ENCODE assay signal across 9 cellular contexts in genomic region chr11:83819936-83820549, GRCh38.
DNase-seq lines count a peak whose midpoint lies in the region; ATAC-seq, FAIRE-seq and TF ChIP-seq lines count a peak whose summit lies in the region.
"Had no signal": no experiment of that assay in that cellular context is flagged by ENCODE, and none has a peak within 500 bp of the region (broad histone marks: within the 10 kb centered on the region; RNA-seq: fewer than 3 reads in every experiment).

No MANE protein-coding gene starts in this region.

- peak; percentile 73 for TF ChIP-seq CTCF in D721Med (IDR thresholded peaks at IDR 0.05; ENCODE audit: insufficient read depth, missing control alignments)
- TF ChIP-seq CTCF in HEK293 (tag by site-specific recombination; IDR thresholded peaks at IDR 0.05): peak; percentile 25; the same call in 1 of the 2 replicates
- TF ChIP-seq CTCF in body of pancreas (IDR thresholded peaks at IDR 0.05): peak in 6 of 7 experiments; percentile 56 to 88 (median 80)
- peak; percentile 56 to 61 (median 58) for TF ChIP-seq CTCF in uterus (IDR thresholded peaks at IDR 0.05)

- POLR2A ChIA-PET in HEK293 (lab: Yijun Ruan, JAX): no interaction called here

- peak; percentile 71 for FAIRE-seq in D721Med (lab: Jason Lieb, UNC)

- ATAC-seq in body of pancreas (peak; percentile 77), GM21737 (IDR thresholded peaks at IDR 0.05; ENCODE audit: unreplicated experiment) (no peak)
- ATAC-seq: naive thymus-derived CD8-positive, alpha-beta T cell had no signal

- H3K9me3 ChIP-seq in HEK293 (ENCODE audit: control insufficient read depth, insufficient read depth, low read depth, low read length) (no peaks in the 10 kb centered on the region), body of pancreas (no peaks in the 10 kb centered on the region), uterus (no peaks in the 10 kb centered on the region)

- no peak for TF ChIP-seq POLR2A in body of pancreas (IDR thresholded peaks at IDR 0.05)
- no peak for TF ChIP-seq POLR2A in uterus (IDR thresholded peaks at IDR 0.05)

- no peak overlapping the region for H3K4me3 ChIP-seq in HEK293 (ENCODE audit: low read depth, low read length)
- no peak overlapping the region for H3K4me3 ChIP-seq in body of pancreas
- H3K4me3 ChIP-seq in uterus: no peak overlapping the region

- H3K36me3 ChIP-seq in HEK293 (ENCODE audit: control insufficient read depth in 2 of 2, insufficient read depth in 1 of 2, low read length in 2 of 2): no peaks in the 10 kb centered on the region
- no peaks in the 10 kb centered on the region for H3K36me3 ChIP-seq in body of pancreas (replicated peaks in 1 of 2; ENCODE audit: insufficient read depth in 1 of 2, low read depth in 2 of 2)
- H3K36me3 ChIP-seq in uterus: no peaks in the 10 kb centered on the region

- H3K27me3 ChIP-seq in body of pancreas: no peaks in the 10 kb centered on the region
- no peaks in the 10 kb centered on the region for H3K27me3 ChIP-seq in uterus

- no peak overlapping the region for H3K27ac ChIP-seq in HEK293 (ENCODE audit: extremely low read depth, low read depth, low read length)
- H3K27ac ChIP-seq in body of pancreas: no peak overlapping the region
- no peak overlapping the region for H3K27ac ChIP-seq in uterus

- intact Hi-C loops in body of pancreas (cut with DNase I): no loop called here
- intact Hi-C loops in uterus (cut with DNase I; ENCODE audit: low total_unique reads): loop anchor here (10.0 kb wide), 1 partner anchor 515 kb away; no protein-coding TSS in a partner anchor
- intact Hi-C loops in posterior vena cava (cut with DNase I): no loop called here

- WGBS in body of pancreas, 2 donors: 9 to 12% methylated on average over 2 of the region's 2 CpGs

- CTCF ChIA-PET in HEK293 (lab: Yijun Ruan, JAX): interaction anchor here (0.5 to 2.4 kb wide), 46 partner anchors 8 to 1140 kb away, joined by 3 to 15 read pairs (median 3); partner anchors contain the start of gene DDIAS

- DNase-seq in D721Med (ENCODE audit: insufficient read length, low spot score) (no peak), NCI-H226 (peak; percentile 27), body of pancreas (peak; percentile 15 to 59 (median 44)), kidney glomerular epithelial cell (lab: John Stamatoyannopoulos, UW) (peak; percentile 36), uterus (peak in 1 of 2 donors; percentile 20), posterior vena cava (ENCODE audit: low spot score) (no peak)

- H3K4me1 ChIP-seq in HEK293 (ENCODE audit: control insufficient read depth, insufficient read depth, low read length): no peaks in the 10 kb centered on the region
- no peaks in the 10 kb centered on the region for H3K4me1 ChIP-seq in body of pancreas
- no peaks in the 10 kb centered on the region for H3K4me1 ChIP-seq in uterus

TF ChIP-seq in HEK293, 187 proteins besides CTCF, POLR2A, EP300 and RAD21:
- TF ChIP-seq ZNF701 (tag by site-specific recombination; IDR thresholded peaks at IDR 0.05) (no peak), ZNF654 (tag by site-specific recombination; IDR thresholded peaks at IDR 0.05; ENCODE audit: low read depth) (peak; percentile 77)

Comparison
In these comparisons a context has a peak if more than half of its experiments do, and no peak if none do; other contexts are left out.
1. DNase-seq: peak in NCI-H226 (single experiment), body of pancreas (4 of 4) and kidney glomerular epithelial cell (single experiment); none in D721Med (single experiment) and posterior vena cava (single experiment).
2. CTCF ChIP-seq: peak in every context shown above with its lines; median percentile 80 in body of pancreas; 73 in D721Med; 58 in uterus; 25 in HEK293.